11 cellular contexts compared by ENCODE assay signal in genomic region chr6:165660881-165661415, GRCh38.
DNase-seq lines count a peak whose midpoint lies in the region; ATAC-seq and TF ChIP-seq lines count a peak whose summit lies in the region.
"Had no signal": no experiment of that assay in that cellular context is flagged by ENCODE, and none has a peak within 500 bp of the region (broad histone marks: within the 10 kb centered on the region; RNA-seq: fewer than 3 reads in every experiment).

No MANE protein-coding gene starts in this region.

- H3K4me3 ChIP-seq in duodenal mucosa (ENCODE audit: low read depth in 1 of 2, low read length in 2 of 2) = peak overlapping the region; percentile 68
- H3K4me3 ChIP-seq in muscle layer of colon (ENCODE audit: low read depth in 1 of 2, low read length in 2 of 2) = peak overlapping the region; percentile 45 to 58
- H3K4me3 ChIP-seq in tibial artery = peak overlapping the region; percentile 59 to 60

- H3K36me3 ChIP-seq in duodenal mucosa (ENCODE audit: control insufficient read depth in 1 of 2, insufficient read depth in 2 of 2, low read length in 2 of 2) (no peaks in the 10 kb centered on the region), muscle layer of colon (ENCODE audit: insufficient read depth, low read length) (no peaks in the 10 kb centered on the region), tibial artery (no peaks in the 10 kb centered on the region)

- TF ChIP-seq CTCF in tibial artery (IDR thresholded peaks at IDR 0.05) = no peak

- ATAC-seq in HG02970 (IDR thresholded peaks at IDR 0.05; ENCODE audit: low FRiP score, unreplicated experiment) (no peak), HG03571 (IDR thresholded peaks at IDR 0.05; ENCODE audit: unreplicated experiment) (no peak)

- H3K27me3 ChIP-seq in duodenal mucosa (ENCODE audit: control insufficient read depth in 1 of 2, insufficient read depth in 2 of 2, low read length in 2 of 2) (peaks cover 25 to 28% of the 10 kb centered on the region in 2 donors), muscle layer of colon (ENCODE audit: control insufficient read depth in 1 of 2, insufficient read depth in 2 of 2, low read length in 2 of 2) (peaks cover 35 to 52% of the 10 kb centered on the region in 2 donors), tibial artery (peaks cover 0 to 51% of the 10 kb centered on the region in 2 donors)

- no peak overlapping the region for H3K27ac ChIP-seq in duodenal mucosa (ENCODE audit: low read depth, low read length)
- H3K27ac ChIP-seq in muscle layer of colon (ENCODE audit: low read depth, low read length) = no peak overlapping the region
- H3K27ac ChIP-seq in tibial artery = no peak overlapping the region

- H3K9ac ChIP-seq in duodenal mucosa (ENCODE audit: low read depth in 1 of 2, low read length in 2 of 2) (peak overlapping the region; percentile 18 to 25), muscle layer of colon (ENCODE audit: low read length) (no peak overlapping the region)

- H3K9me3 ChIP-seq in duodenal mucosa (ENCODE audit: control insufficient read depth in 1 of 2, low read length in 2 of 2) (no peaks in the 10 kb centered on the region), muscle layer of colon (ENCODE audit: low read length) (no peaks in the 10 kb centered on the region), tibial artery (no peaks in the 10 kb centered on the region)

- intact Hi-C loops in tibial artery (cut with DNase I; ENCODE audit: low total_unique reads) = loop anchor here (10.0 kb wide), 1 partner anchor 354 kb away; no protein-coding TSS in a partner anchor

- peaks cover 18 to 25% of the 10 kb centered on the region in 2 donors for H3K4me1 ChIP-seq in duodenal mucosa (ENCODE audit: control insufficient read depth in 1 of 2, insufficient read depth in 2 of 2, low read length in 2 of 2)
- peaks cover 20% of the 10 kb centered on the region for H3K4me1 ChIP-seq in muscle layer of colon (ENCODE audit: insufficient read depth, low read length)
- peaks cover 4 to 40% (median 34%) of the 10 kb centered on the region in 4 donors for H3K4me1 ChIP-seq in tibial artery

- DNase-seq in NCI-H748 (lab: John Stamatoyannopoulos, UW; ENCODE audit: unreplicated experiment) (peak; percentile 51), NCI-H748 treated with DMSO at 0.1 percent for 48 hours (lab: John Stamatoyannopoulos, UW) (no peak), tibial artery (no peak), kidney glomerular epithelial cell (lab: John Stamatoyannopoulos, UW) (no peak)
- DNase-seq: activated CD4-positive, alpha-beta memory T cell treated with anti-CD3 and anti-CD28 coated beads for 36 hours; HCEC 1CT; Karpas-422 had no signal
